In genomic region chr10:123935680-123936079, GRCh38 we compare ENCODE assay signal across 25 cellular contexts. TPM values are rescaled to one million over a fixed set of nuclear protein-coding genes. Genes with fewer than 3 reads are reported as not detected.
DNase-seq lines count a peak whose midpoint lies in the region; ATAC-seq, FAIRE-seq and TF ChIP-seq lines count a peak whose summit lies in the region.
"Had no signal": no experiment of that assay in that cellular context is flagged by ENCODE, and none has a peak within 500 bp of the region (broad histone marks: within the 10 kb centered on the region; RNA-seq: fewer than 3 reads in every experiment).

No MANE protein-coding gene starts in this region.

- intact Hi-C loops in natural killer cell (cut with micrococcal nuclease): no loop called here
- intact Hi-C loops in IMR-90 (cut with micrococcal nuclease): no loop called here

- no peak overlapping the region for H2AFZ ChIP-seq in IMR-90 (replicated peaks; ENCODE audit: low read length, poor library complexity)
- H2AFZ ChIP-seq: GM23338 had no signal

- H3K9me3 Mint-ChIP-seq in natural killer cell treated with Interleukin-12 subunit alpha and Interleukin-12 subunit beta and Interleukin-15 and Interleukin-18, amount 100 ng/mL, for 72 hours: peaks cover 4% of the 10 kb centered on the region
- H3K9me3 Mint-ChIP-seq in natural killer cell: peaks cover 3 to 5% of the 10 kb centered on the region in 2 donors

- no peak overlapping the region for H3K14ac ChIP-seq in IMR-90 (replicated peaks; ENCODE audit: low read depth, low read length)

- no peak overlapping the region for H3K9ac ChIP-seq in IMR-90 (ENCODE audit: low read depth, low read length)
- H3K9ac ChIP-seq: BLaER1 treated with 17β-estradiol and CSF1 and Interleukin-3, amounts not matched to agents 10 nM and 100 nM had no signal

- no peaks in the 10 kb centered on the region for H3K36me3 Mint-ChIP-seq in natural killer cell treated with Interleukin-12 subunit alpha and Interleukin-12 subunit beta and Interleukin-15 and Interleukin-18, amount 100 ng/mL, for 72 hours
- no peaks in the 10 kb centered on the region for H3K36me3 Mint-ChIP-seq in natural killer cell
- H3K36me3 Mint-ChIP-seq: CD14-positive monocyte had no signal

- no peak for DNase-seq in natural killer cell treated with Interleukin-12 subunit alpha and Interleukin-12 subunit beta and Interleukin-15 and Interleukin-18, amount 100 ng/mL, for 72 hours (ENCODE audit: low spot score)
- DNase-seq in natural killer cell (no peak), IMR-90 (no peak), urothelium cell line (ENCODE audit: low spot score) (no peak), NCI-H1092 (lab: John Stamatoyannopoulos, UW) (no peak)
- DNase-seq: 8988T; ACHN; AML-193; BE2C; CD4-positive, alpha-beta T cell; CD8-positive, alpha-beta memory T cell; DMS 273 treated with DMSO at 0.1 percent for 48 hours; DMS79; EL; GDM1 had no signal

- H4K20me1 ChIP-seq in IMR-90 (ENCODE audit: insufficient read depth, low read length): no peaks in the 10 kb centered on the region
- H4K20me1 ChIP-seq: BLaER1 treated with 17β-estradiol and CSF1 and Interleukin-3, amounts not matched to agents 10 nM and 100 nM had no signal

- H3K23ac ChIP-seq in IMR-90 (ENCODE audit: low read depth, low read length): no peak overlapping the region

- in situ Hi-C loops in IMR-90 (cut with MboI; ENCODE audit: low sequenced_read_pairs): no loop called here

- no peak overlapping the region for H3K4ac ChIP-seq in IMR-90 (ENCODE audit: low read depth, low read length)

- H3K56ac ChIP-seq in IMR-90 (ENCODE audit: extremely low read depth, insufficient read depth, low read length): no peak overlapping the region

- no peaks in the 10 kb centered on the region for H3K27me3 ChIP-seq in IMR-90 (ENCODE audit: control insufficient read depth, insufficient read depth, low read length)
- H3K27me3 ChIP-seq: BE2C; BLaER1 treated with 17β-estradiol and CSF1 and Interleukin-3, amounts not matched to agents 10 nM and 100 nM had no signal

- no peak for TF ChIP-seq RAD21 in IMR-90 (IDR thresholded peaks at IDR 0.05; ENCODE audit: low read length)

- CTCF ChIA-PET in IMR-90 (lab: Yijun Ruan, JAX): no interaction called here

- H2BK5ac ChIP-seq in IMR-90 (ENCODE audit: low read depth, low read length, poor library complexity, severe bottlenecking): peak overlapping the region; percentile 8

- no peaks in the 10 kb centered on the region for H3K36me3 ChIP-seq in IMR-90 (ENCODE audit: control insufficient read depth, insufficient read depth, low read length)
- H3K36me3 ChIP-seq: BE2C; BLaER1 treated with 17β-estradiol and CSF1 and Interleukin-3, amounts not matched to agents 10 nM and 100 nM; HAP-1 had no signal

- peaks cover 0 to 2% of the 10 kb centered on the region in 2 donors for H3K27me3 Mint-ChIP-seq in natural killer cell treated with Interleukin-12 subunit alpha and Interleukin-12 subunit beta and Interleukin-15 and Interleukin-18, amount 100 ng/mL, for 72 hours
- H3K27me3 Mint-ChIP-seq in natural killer cell (ENCODE audit: low read depth in 2 of 2): peaks cover 0 to 2% of the 10 kb centered on the region in 2 donors

- H2BK120ac ChIP-seq in IMR-90 (ENCODE audit: low read depth, low read length): no peak overlapping the region

- POLR2A ChIA-PET in IMR-90 (lab: Charles Lee; ENCODE audit: unreplicated experiment): no interaction called here

- no peak overlapping the region for H4K8ac ChIP-seq in IMR-90 (ENCODE audit: low read depth in 2 of 2, low read length in 2 of 2)

- no peak overlapping the region for H4K5ac ChIP-seq in IMR-90 (ENCODE audit: low read depth, low read length)

- no peak overlapping the region for H2AK5ac ChIP-seq in IMR-90 (ENCODE audit: low read depth, low read length)

- no peaks in the 10 kb centered on the region for H3K79me1 ChIP-seq in IMR-90 (ENCODE audit: low read depth in 1 of 2, low read length in 2 of 2)

- no peak overlapping the region for H3K4me2 ChIP-seq in IMR-90 (ENCODE audit: low read depth, low read length)
- H3K4me2 ChIP-seq: A549, GM23338 had no signal

- TF ChIP-seq POLR2A in IMR-90 (IDR thresholded peaks at IDR 0.05; ENCODE audit: low read depth, low read length): no peak

- H3K4me3 ChIP-seq in IMR-90 (ENCODE audit: insufficient read depth, low read depth, low read length): no peak overlapping the region
- H3K4me3 ChIP-seq: A549; BLaER1 treated with 17β-estradiol and CSF1 and Interleukin-3, amounts not matched to agents 10 nM and 100 nM; GM12878; GM23338; HAP-1 had no signal

- H3K4me3 Mint-ChIP-seq in natural killer cell treated with Interleukin-12 subunit alpha and Interleukin-12 subunit beta and Interleukin-15 and Interleukin-18, amount 100 ng/mL, for 72 hours: peak overlapping the region; percentile 3
- no peak overlapping the region for H3K4me3 Mint-ChIP-seq in natural killer cell
- H3K4me3 Mint-ChIP-seq: CD14-positive monocyte; CD4-positive, alpha-beta T cell; CD8-positive, alpha-beta memory T cell; GM23338 had no signal

- no peak overlapping the region for H3K27ac Mint-ChIP-seq in natural killer cell treated with Interleukin-12 subunit alpha and Interleukin-12 subunit beta and Interleukin-15 and Interleukin-18, amount 100 ng/mL, for 72 hours
- no peak overlapping the region for H3K27ac Mint-ChIP-seq in natural killer cell
- H3K27ac Mint-ChIP-seq: CD4-positive, alpha-beta T cell; GM23338 had no signal

- no peak overlapping the region for H2BK15ac ChIP-seq in IMR-90 (ENCODE audit: low read depth, low read length)

- dilution Hi-C loops in IMR-90 (cut with HindIII; ENCODE audit: low sequenced_read_pairs, unreplicated experiment): no loop called here

- 69% methylated on average over 2 of the region's 2 CpGs; no CpG with 5 or more reads in 1 of the 2 experiments for WGBS in IMR-90 (ENCODE audit: extremely low coverage in 2 of 2, insufficient read length in 1 of 2), 2 experiments

- no peak overlapping the region for H3K27ac ChIP-seq in IMR-90 (ENCODE audit: insufficient read depth, low read length)
- H3K27ac ChIP-seq: A549; BLaER1 treated with 17β-estradiol and CSF1 and Interleukin-3, amounts not matched to agents 10 nM and 100 nM had no signal

- no peaks in the 10 kb centered on the region for H3K9me1 ChIP-seq in IMR-90 (ENCODE audit: insufficient read depth, low read length)

- H3K18ac ChIP-seq in IMR-90 (ENCODE audit: low read depth, low read length): no peak overlapping the region

- peaks cover 13 to 18% of the 10 kb centered on the region in 2 donors for H3K4me1 Mint-ChIP-seq in natural killer cell treated with Interleukin-12 subunit alpha and Interleukin-12 subunit beta and Interleukin-15 and Interleukin-18, amount 100 ng/mL, for 72 hours (ENCODE audit: low read depth in 2 of 2)
- peaks cover 20 to 35% of the 10 kb centered on the region in 2 donors for H3K4me1 Mint-ChIP-seq in natural killer cell
- H3K4me1 Mint-ChIP-seq: CD14-positive monocyte, GM23338 had no signal

- H2AK9ac ChIP-seq in IMR-90 (replicated peaks; ENCODE audit: low read depth, low read length, poor library complexity): no peak overlapping the region

- H3K4me1 ChIP-seq in IMR-90 (ENCODE audit: control insufficient read depth, insufficient read depth, low read length): no peaks in the 10 kb centered on the region
- H3K4me1 ChIP-seq: A549, BE2C, HAP-1 had no signal

- no peak for TF ChIP-seq CTCF in natural killer cell (IDR thresholded peaks at IDR 0.05)
- TF ChIP-seq CTCF in IMR-90 (conservative IDR thresholded peaks at IDR 0.05; ENCODE audit: low read depth, low read length): no peak

- H4K91ac ChIP-seq in IMR-90 (ENCODE audit: insufficient read depth, low read depth, low read length): no peak overlapping the region

- no peak overlapping the region for H2BK20ac ChIP-seq in IMR-90 (ENCODE audit: low read depth, low read length)

- peaks cover 36% of the 10 kb centered on the region for H3K9me3 ChIP-seq in IMR-90 (ENCODE audit: control insufficient read depth, insufficient read depth, low read length)
- H3K9me3 ChIP-seq: BE2C, HAP-1 had no signal

- no TSS peak for BruUV-seq in IMR-90 (replicated peaks; lab: Mats Ljungman, UMichigan)

- FAIRE-seq in urothelium cell line (lab: Jason Lieb, UNC): peak; percentile 96
- FAIRE-seq: A549, D721Med, GM12878, GM18507, H54 had no signal

- ATAC-seq in natural killer cell treated with Interleukin-12 subunit alpha and Interleukin-12 subunit beta and Interleukin-15 and Interleukin-18, amount 100 ng/mL, for 72 hours: no peak
- ATAC-seq in natural killer cell: no peak
- no peak for ATAC-seq in IMR-90 (ENCODE audit: low read depth)
- ATAC-seq in HG02759 (IDR thresholded peaks at IDR 0.05; ENCODE audit: unreplicated experiment): no peak
- ATAC-seq: A549, GM12878, GM23338 had no signal

TF ChIP-seq in IMR-90, 13 proteins besides CTCF, POLR2A, EP300 and RAD21 (continues in another document):
- TF ChIP-seq FOS (IDR thresholded peaks at IDR 0.05; ENCODE audit: low read depth, low read length) (no peak), NFE2L2 (IDR thresholded peaks at IDR 0.05; ENCODE audit: low read depth, low read length) (no peak), MXI1 (IDR thresholded peaks at IDR 0.05; ENCODE audit: borderline replicate concordance, low read depth, low read length) (no peak), USF2 (IDR thresholded peaks at IDR 0.05; ENCODE audit: low read depth, low read length) (no peak), SMC3 (IDR thresholded peaks at IDR 0.05; ENCODE audit: low read depth, low read length) (no peak), ELK1 (IDR thresholded peaks at IDR 0.05; ENCODE audit: borderline replicate concordance, low read depth, low read length) (no peak), RFX5 (IDR thresholded peaks at IDR 0.05; ENCODE audit: low read depth, low read length) (no peak)

RNA-seq across cellular contexts. Expression of gene CPXM2, which starts 44.1 kb away (rescaled TPM):
- not detected for total RNA-seq in natural killer cell treated with Interleukin-12 subunit alpha and Interleukin-12 subunit beta and Interleukin-15 and Interleukin-18, amount 100 ng/mL, for 72 hours
- total RNA-seq in natural killer cell (not detected), IMR-90 (2012; rRNA removed) (not detected in 2 replicates)
- polyA plus RNA-seq in IMR-90 (2012; rRNA removed): not detected in 2 replicates
- not detected in 2 replicates for polyA plus RNA-seq in IMR-90 (2012; cell fraction: cytosol; rRNA removed)
- polyA plus RNA-seq in IMR-90 (2012; cell fraction: nucleus; rRNA removed; ENCODE audit: low replicate concordance): not detected in 2 replicates
- total RNA-seq: CD4-positive, alpha-beta T cell; CD8-positive, alpha-beta memory T cell had no signal
- polyA plus RNA-seq: A549; CD14-positive monocyte; CD8-positive, alpha-beta memory T cell had no signal
